ENCODE assay signal across 1 cellular context in genomic region chr7:158133515-158134271, GRCh38.
TF ChIP-seq lines count a peak whose summit lies in the region.

No MANE protein-coding gene starts in this region.

TF ChIP-seq in H1, 55 proteins besides CTCF, POLR2A, EP300 and RAD21:
- TF ChIP-seq SIN3A (conservative IDR thresholded peaks at IDR 0.05 in 1 of 2, IDR thresholded peaks at IDR 0.05 in 1 of 2; ENCODE audit: low read depth in 1 of 2, low read length in 2 of 2) (no peak), SP4 (IDR thresholded peaks at IDR 0.05; ENCODE audit: low read length) (no peak), RBBP5 (IDR thresholded peaks at IDR 0.05; ENCODE audit: borderline replicate concordance, low read depth, low read length) (no peak), TAF7 (optimal IDR thresholded peaks at IDR 0.05; ENCODE audit: borderline replicate concordance, low read depth, low read length) (no peak), CBX5 (IDR thresholded peaks at IDR 0.05; ENCODE audit: low read depth, low read length) (no peak), TBP (IDR thresholded peaks at IDR 0.05; ENCODE audit: low read depth, low read length) (no peak), CHD2 (IDR thresholded peaks at IDR 0.05; ENCODE audit: low read length) (no peak), CHD7 (IDR thresholded peaks at IDR 0.05; ENCODE audit: insufficient replicate concordance, low read length) (no peak), SUZ12 (IDR thresholded peaks at IDR 0.05; ENCODE audit: low read length) (no peak), BACH1 (IDR thresholded peaks at IDR 0.05; ENCODE audit: low read length) (no peak), EZH2 (IDR thresholded peaks at IDR 0.05; ENCODE audit: low read depth, low read length, severe bottlenecking) (no peak), POU5F1 (IDR thresholded peaks at IDR 0.05; ENCODE audit: low read depth, low read length) (no peak)
